ENCODE assay signal across 8 cellular contexts in the genomic region with DNA sequence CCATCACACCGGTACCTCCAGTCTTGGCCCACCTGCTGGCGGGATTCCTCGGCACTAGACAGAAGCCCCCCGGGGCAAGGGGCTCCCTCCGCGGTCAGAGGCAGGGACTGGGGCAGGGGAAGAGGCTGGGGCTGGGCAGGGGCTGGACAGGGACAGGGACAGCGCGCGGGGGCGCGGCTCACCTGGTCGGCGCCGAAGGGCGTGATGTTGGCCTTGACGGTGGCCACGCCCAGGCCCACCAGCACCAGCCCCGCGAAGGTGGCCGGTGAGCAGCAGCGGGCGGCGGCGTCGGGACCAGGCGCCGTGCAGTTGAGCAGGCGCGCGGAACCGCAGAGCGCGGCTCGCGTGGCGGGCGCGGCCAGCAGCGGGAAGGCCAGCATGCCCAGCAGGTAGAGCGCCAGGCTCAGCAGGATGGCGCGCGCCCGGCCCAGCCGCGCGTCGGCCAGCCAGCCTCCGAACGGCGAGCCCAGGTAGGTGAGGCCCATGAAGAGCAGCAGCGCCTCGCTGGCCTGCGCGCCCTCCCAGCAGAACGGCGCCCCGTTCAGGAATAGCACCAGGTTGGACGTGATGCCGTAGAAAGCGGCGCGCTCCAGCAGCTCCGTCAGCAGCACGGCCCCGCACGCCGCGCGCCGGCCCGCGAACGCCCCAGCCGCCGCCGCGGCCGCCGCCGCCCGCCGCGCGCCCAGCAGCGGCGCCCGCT.
DNase-seq lines count a peak whose midpoint lies in the region; ATAC-seq and TF ChIP-seq lines count a peak whose summit lies in the region.

No MANE protein-coding gene starts in this region.

- TF ChIP-seq CTCF in astrocyte of the spinal cord (IDR thresholded peaks at IDR 0.05; ENCODE audit: low read depth, low read length) = no peak

- H3K4me3 ChIP-seq in astrocyte of the spinal cord (ENCODE audit: low read depth, low read length) = peak overlapping the region; percentile 87

- in situ Hi-C loops in astrocyte of the spinal cord (cut with HindIII; ENCODE audit: low sequenced_read_pairs) = no loop called here

- peak; percentile 29 for ATAC-seq in HG02642 (IDR thresholded peaks at IDR 0.05; ENCODE audit: poor library complexity, unreplicated experiment)
- ATAC-seq in stimulated activated naive CD8-positive, alpha-beta T cell treated with anti-CD3 and anti-CD28 coated beads, Interleukin-15, Interleukin-2, amounts not matched to agents 100 U/mL and 50 U/mL, for 24 hours = peak; percentile 40

- peak; percentile 65 for DNase-seq in activated effector memory CD4-positive, alpha-beta T cell treated with anti-CD3 and anti-CD28 coated beads, Interleukin-2, amount 50 U/mL, for 16 hours
- DNase-seq in activated effector memory CD4-positive, alpha-beta T cell treated with Interleukin-2 at 50 U/mL for 16 hours = no peak
- DNase-seq in NCI-H146 (lab: John Stamatoyannopoulos, UW) (peak; percentile 80), astrocyte of the spinal cord (ENCODE audit: low read depth, low spot score) (no peak), islet precursor cell (peak; percentile 88), putamen (ENCODE audit: low spot score) (no peak)
- peak; percentile 36 for DNase-seq in stimulated activated naive CD8-positive, alpha-beta T cell treated with anti-CD3 and anti-CD28 coated beads, Interleukin-15, Interleukin-2, amounts not matched to agents 100 U/mL and 50 U/mL, for 24 hours

Comparison
In these comparisons a context has a peak if more than half of its experiments do, and no peak if none do; other contexts are left out.
1. DNase-seq: peak in activated effector memory CD4-positive, alpha-beta T cell treated with anti-CD3 and anti-CD28 coated beads, Interleukin-2, amount 50 U/mL, for 16 hours (single experiment), NCI-H146 (single experiment), islet precursor cell (single experiment) and stimulated activated naive CD8-positive, alpha-beta T cell treated with anti-CD3 and anti-CD28 coated beads, Interleukin-15, Interleukin-2, amounts not matched to agents 100 U/mL and 50 U/mL, for 24 hours (single experiment); none in activated effector memory CD4-positive, alpha-beta T cell treated with Interleukin-2 at 50 U/mL for 16 hours (single experiment), astrocyte of the spinal cord (single experiment) and putamen (single experiment).